In the genomic region with DNA sequence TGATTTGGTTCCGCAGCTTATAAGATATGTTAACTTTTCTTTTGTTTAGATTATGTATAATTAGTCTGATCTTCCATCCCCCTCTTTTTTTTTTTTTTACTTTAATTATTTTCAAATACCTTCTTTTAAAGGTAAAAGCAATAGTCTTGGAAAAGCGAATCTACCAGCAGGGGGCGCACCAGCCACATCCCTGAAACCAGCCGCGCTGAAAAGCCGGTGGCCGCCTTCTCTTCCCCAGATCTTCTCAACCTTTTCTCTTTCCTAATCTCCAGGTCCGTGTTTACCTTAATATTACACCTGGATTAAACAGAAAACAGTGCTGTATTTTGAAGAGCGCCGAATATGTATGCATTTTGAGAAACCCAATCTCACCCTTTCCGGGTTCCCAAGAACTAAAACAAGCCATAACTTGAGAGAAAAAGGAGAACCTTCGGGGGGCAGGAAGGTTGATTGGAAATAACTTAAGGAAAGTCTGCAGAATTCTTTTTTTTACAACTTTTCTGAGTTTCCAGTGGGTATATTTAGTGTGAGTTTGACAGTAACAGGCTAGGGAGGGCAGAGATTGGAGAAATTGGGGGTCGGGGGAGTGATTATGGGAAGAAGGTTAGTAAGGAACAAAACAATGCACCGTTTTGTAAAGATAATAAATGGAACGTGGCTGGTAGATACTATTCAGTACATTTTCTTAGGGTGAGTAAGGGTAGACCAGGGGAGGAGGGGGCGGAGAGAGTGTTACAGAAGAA, we compare ENCODE assay signal across 8 cellular contexts. TPM values are rescaled to one million over a fixed set of nuclear protein-coding genes. Genes with fewer than 3 reads are reported as not detected.
DNase-seq lines count a peak whose midpoint lies in the region; ATAC-seq, FAIRE-seq and TF ChIP-seq lines count a peak whose summit lies in the region.

No MANE protein-coding gene starts in this region.

- no peaks in the 10 kb centered on the region for H3K79me2 ChIP-seq in GM12878 (ENCODE audit: control insufficient read depth, insufficient read depth, low read length)

- H2AFZ ChIP-seq in GM12878 (ENCODE audit: control insufficient read depth, low read depth, low read length) = no peak overlapping the region

- RAD21 ChIA-PET in GM12878 (lab: Charles Lee; ENCODE audit: unreplicated experiment) = interaction anchor here (0.5 to 1.3 kb wide), 4 partner anchors 46 to 977 kb away, joined by 3 to 6 read pairs (median 4); no protein-coding TSS in a partner anchor

- peak; percentile 95 for TF ChIP-seq CTCF in CD14-positive monocyte (IDR thresholded peaks at IDR 0.05)
- peak; percentile 50 to 78 (median 63) for TF ChIP-seq CTCF in GM12878 (IDR thresholded peaks at IDR 0.05 in 2 of 3, conservative IDR thresholded peaks at IDR 0.05 in 1 of 3; ENCODE audit: control insufficient read depth in 2 of 3, extremely low read depth in 1 of 3, insufficient read depth in 1 of 3, low read depth in 3 of 3, low read length in 3 of 3)

- H3K4me2 ChIP-seq in GM12878 (ENCODE audit: control insufficient read depth, insufficient read depth) = no peak overlapping the region

- H3K9me3 Mint-ChIP-seq in CD14-positive monocyte = peaks cover 0 to 22% (median 14%) of the 10 kb centered on the region in 7 donors

- FAIRE-seq in GM12878 (lab: Jason Lieb, UNC) = peak; percentile 75

- H3K4me1 Mint-ChIP-seq in CD14-positive monocyte = peaks cover 18% of the 10 kb centered on the region

- BruUV-seq in GM12878 (replicated peaks; lab: Mats Ljungman, UMichigan) = no TSS peak

- no peaks in the 10 kb centered on the region; the same call in 2 of the 3 replicates for H3K9me3 ChIP-seq in GM12878 (replicated peaks; ENCODE audit: control insufficient read depth, insufficient read depth, low read length)

- TF ChIP-seq EP300 in GM12878 (IDR thresholded peaks at IDR 0.05; ENCODE audit: borderline replicate concordance in 1 of 2, control insufficient read depth in 1 of 2, low read depth in 2 of 2, low read length in 2 of 2) = no peak

- peaks cover 59 to 76% (median 76%) of the 10 kb centered on the region in 3 donors for H3K27me3 Mint-ChIP-seq in CD14-positive monocyte (ENCODE audit: low read depth in 3 of 3)

- TF ChIP-seq RAD21 in GM12878 (IDR thresholded peaks at IDR 0.05; ENCODE audit: insufficient read depth, low read depth, low read length) = peak; percentile 85

- no peak overlapping the region for H3K4me3 ChIP-seq in GM12878

- DNase-seq in CD14-positive monocyte (ENCODE audit: low spot score) (no peak), NCI-H1105 (lab: John Stamatoyannopoulos, UW) (peak; percentile 76), SW480 (ENCODE audit: low spot score) (peak; percentile 65), GM12878 (ENCODE audit: low read depth, low spot score) (no peak), islet precursor cell (peak; percentile 78)
- DNase-seq in stimulated activated CD4-positive, alpha-beta T cell treated with anti-CD3 and anti-CD28 coated beads, Interleukin-2, amount 100 ng/mL, for 4 hours (ENCODE audit: low read depth) = peak; percentile 24

- CTCF ChIA-PET in GM12878 (lab: Yijun Ruan, JAX) = interaction anchor here (0.6 to 3.6 kb wide), 16 partner anchors 9 to 999 kb away, joined by 3 to 36 read pairs (median 4); no protein-coding TSS in a partner anchor

- H3K27me3 ChIP-seq in GM12878 (replicated peaks in 1 of 2; ENCODE audit: control insufficient read depth in 2 of 2, insufficient read depth in 2 of 2, low read length in 1 of 2) = peaks cover 3 to 20% of the 10 kb centered on the region in 2 experiments

- in situ Hi-C loops in GM12878 (cut with MboI) = loop anchor here (5.0 to 10.0 kb wide), 3 partner anchors 545 to 978 kb away; no protein-coding TSS in a partner anchor

- no peak for TF ChIP-seq POLR2A in GM12878 (IDR thresholded peaks at IDR 0.05; ENCODE audit: low read depth, low read length)

- POLR2A ChIA-PET in GM12878 (lab: Charles Lee) = no interaction called here

- H3K27ac ChIP-seq in GM12878 (ENCODE audit: control insufficient read depth, insufficient read depth) = no peak overlapping the region

- H4K20me1 ChIP-seq in GM12878 (ENCODE audit: control insufficient read depth, insufficient read depth) = no peaks in the 10 kb centered on the region

- H3K4me1 ChIP-seq in GM12878 (ENCODE audit: control insufficient read depth, insufficient read depth, low read length) = no peaks in the 10 kb centered on the region

- H3K9ac ChIP-seq in GM12878 (ENCODE audit: control insufficient read depth, insufficient read depth, low read length) = no peak overlapping the region

- H3K27ac Mint-ChIP-seq in CD14-positive monocyte = no peak overlapping the region

- SMC1A ChIA-PET in GM12878 (lab: Charles Lee; ENCODE audit: uncharacterized antibody, unreplicated experiment) = interaction anchor here (0.7 to 1.3 kb wide), 7 partner anchors 10 to 1054 kb away, joined by 3 to 4 read pairs (median 4); no protein-coding TSS in a partner anchor

- intact Hi-C loops in CD14-positive monocyte (cut with micrococcal nuclease) = loop anchor here (5.0 kb wide), 1 partner anchor 973 kb away; no protein-coding TSS in a partner anchor
- intact Hi-C loops in GM12878 (cut with micrococcal nuclease; ENCODE audit: unreplicated experiment) = loop anchor here (1.0 to 10.0 kb wide), 7 partner anchors 225 to 974 kb away; a partner anchor contains a TSS

- H3K36me3 Mint-ChIP-seq in CD14-positive monocyte = peaks cover 0 to 11% of the 10 kb centered on the region in 2 donors

- peak; percentile 69 for ATAC-seq in GM21528 (IDR thresholded peaks at IDR 0.05; ENCODE audit: low FRiP score, unreplicated experiment)
- peak; percentile 81 for ATAC-seq in GM12878
- no peak for ATAC-seq in GM21367 (IDR thresholded peaks at IDR 0.05; ENCODE audit: unreplicated experiment)

- peak overlapping the region; percentile 63 to 86 for H3K4me3 Mint-ChIP-seq in CD14-positive monocyte

- WGBS in GM12878 (ENCODE audit: insufficient coverage, insufficient replicate concordance, low lambda C conversion rate, missing lambda C conversion rate) = 10% methylated on average over 16 of the region's 16 CpGs

- no peaks in the 10 kb centered on the region for H3K36me3 ChIP-seq in GM12878 (ENCODE audit: control insufficient read depth in 2 of 2, insufficient read depth in 2 of 2, low read length in 1 of 2)

TF ChIP-seq in GM12878, 131 proteins besides CTCF, POLR2A, EP300 and RAD21 (continues in another document):
- TF ChIP-seq NR2C1 (IDR thresholded peaks at IDR 0.05) = no peak
- TF ChIP-seq, protein P1, sequence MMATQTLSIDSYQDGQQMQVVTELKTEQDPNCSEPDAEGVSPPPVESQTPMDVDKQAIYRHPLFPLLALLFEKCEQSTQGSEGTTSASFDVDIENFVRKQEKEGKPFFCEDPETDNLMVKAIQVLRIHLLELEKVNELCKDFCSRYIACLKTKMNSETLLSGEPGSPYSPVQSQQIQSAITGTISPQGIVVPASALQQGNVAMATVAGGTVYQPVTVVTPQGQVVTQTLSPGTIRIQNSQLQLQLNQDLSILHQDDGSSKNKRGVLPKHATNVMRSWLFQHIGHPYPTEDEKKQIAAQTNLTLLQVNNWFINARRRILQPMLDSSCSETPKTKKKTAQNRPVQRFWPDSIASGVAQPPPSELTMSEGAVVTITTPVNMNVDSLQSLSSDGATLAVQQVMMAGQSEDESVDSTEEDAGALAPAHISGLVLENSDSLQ (IDR thresholded peaks at IDR 0.05) = no peak
- TF ChIP-seq, protein P2, sequence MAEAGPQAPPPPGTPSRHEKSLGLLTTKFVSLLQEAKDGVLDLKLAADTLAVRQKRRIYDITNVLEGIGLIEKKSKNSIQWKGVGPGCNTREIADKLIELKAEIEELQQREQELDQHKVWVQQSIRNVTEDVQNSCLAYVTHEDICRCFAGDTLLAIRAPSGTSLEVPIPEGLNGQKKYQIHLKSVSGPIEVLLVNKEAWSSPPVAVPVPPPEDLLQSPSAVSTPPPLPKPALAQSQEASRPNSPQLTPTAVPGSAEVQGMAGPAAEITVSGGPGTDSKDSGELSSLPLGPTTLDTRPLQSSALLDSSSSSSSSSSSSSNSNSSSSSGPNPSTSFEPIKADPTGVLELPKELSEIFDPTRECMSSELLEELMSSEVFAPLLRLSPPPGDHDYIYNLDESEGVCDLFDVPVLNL (IDR thresholded peaks at IDR 0.05; ENCODE audit: low read depth, low read length) = no peak
- TF ChIP-seq PAX8 (IDR thresholded peaks at IDR 0.05) = no peak
- no peak for TF ChIP-seq TCF12 (IDR thresholded peaks at IDR 0.05; ENCODE audit: low read depth, low read length)
- no peak for TF ChIP-seq BRCA1 (IDR thresholded peaks at IDR 0.05; ENCODE audit: low read depth, low read length)
- TF ChIP-seq, protein P3, sequence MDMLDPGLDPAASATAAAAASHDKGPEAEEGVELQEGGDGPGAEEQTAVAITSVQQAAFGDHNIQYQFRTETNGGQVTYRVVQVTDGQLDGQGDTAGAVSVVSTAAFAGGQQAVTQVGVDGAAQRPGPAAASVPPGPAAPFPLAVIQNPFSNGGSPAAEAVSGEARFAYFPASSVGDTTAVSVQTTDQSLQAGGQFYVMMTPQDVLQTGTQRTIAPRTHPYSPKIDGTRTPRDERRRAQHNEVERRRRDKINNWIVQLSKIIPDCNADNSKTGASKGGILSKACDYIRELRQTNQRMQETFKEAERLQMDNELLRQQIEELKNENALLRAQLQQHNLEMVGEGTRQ (IDR thresholded peaks at IDR 0.05; ENCODE audit: borderline replicate concordance, low read depth, low read length) = no peak
- TF ChIP-seq TCF7 (IDR thresholded peaks at IDR 0.05; ENCODE audit: borderline replicate concordance) = no peak
- no peak for TF ChIP-seq CEBPB (IDR thresholded peaks at IDR 0.05; ENCODE audit: borderline replicate concordance in 1 of 2, low read depth in 2 of 2, low read length in 2 of 2)
- TF ChIP-seq RFX5 (IDR thresholded peaks at IDR 0.05; ENCODE audit: low read depth, low read length) = no peak

RNA-seq across cellular contexts. Expression of a gene that starts 2.0 kb away (rescaled TPM):
- polyA plus RNA-seq in CD14-positive monocyte = not detected
- 0.37 TPM in 1 of 2 replicates, not detected in the other for total RNA-seq in GM12878 (2013; cell fraction: nucleolus; rRNA removed)
- total RNA-seq in GM12878 (2014; rRNA removed) = not detected in 2 replicates
- not detected in 2 replicates for total RNA-seq in GM12878 (2014; rRNA removed; fragmentation: Illumina TruSeq; extraction: Trizol)
- 0.08 and 0.13 TPM in 2 replicates for total RNA-seq in GM12878 (2021)
- not detected for polyA plus RNA-seq in GM12878 (2011; ENCODE audit: low read depth)
- 0.06 TPM in 1 of 2 replicates, not detected in the other for polyA plus RNA-seq in GM12878 (2011; rRNA removed)
- 0.05 TPM in 1 of 2 replicates, not detected in the other for polyA plus RNA-seq in GM12878 (2011; cell fraction: cytosol; rRNA removed)
- polyA plus RNA-seq in GM12878 (2011; cell fraction: nucleus; rRNA removed) = 0.04 and 0.10 TPM in 2 replicates
- polyA plus RNA-seq in GM12878 (2012) = not detected in 2 replicates
- polyA plus RNA-seq in GM12878 (2014; fragmentation: Illumina TruSeq; extraction: Trizol) = not detected in 2 replicates
- not detected for polyA plus RNA-seq in GM12878 (2014; fragmentation: Nextera tagmentation; extraction: Ambion mirVana)
- 0.10 TPM in 1 of 2 replicates, not detected in the other for polyA plus RNA-seq in GM12878 (2014; rRNA removed)
- polyA plus RNA-seq in GM12878 (2016; fragmentation: Nextera tagmentation; extraction: Ambion mirVana) = under 1 TPM; 0.06 to 0.07 TPM
- not detected in 2 replicates for polyA minus RNA-seq in GM12878 (2011; rRNA and poly(A)+ RNA removed)
- not detected in 2 replicates for polyA minus RNA-seq in GM12878 (2011; cell fraction: cytosol; rRNA and poly(A)+ RNA removed)
- polyA minus RNA-seq in GM12878 (2011; cell fraction: nucleus; rRNA and poly(A)+ RNA removed) = not detected in 2 replicates

Comparison
In these comparisons a context has a peak if more than half of its experiments do, and no peak if none do; other contexts are left out.
1. DNase-seq: peak in NCI-H1105 (single experiment), SW480 (single experiment), islet precursor cell (single experiment) and stimulated activated CD4-positive, alpha-beta T cell treated with anti-CD3 and anti-CD28 coated beads, Interleukin-2, amount 100 ng/mL, for 4 hours (single experiment); none in CD14-positive monocyte (single experiment) and GM12878 (single experiment).